ENCODE assay signal across 1 cellular context in the genomic region with DNA sequence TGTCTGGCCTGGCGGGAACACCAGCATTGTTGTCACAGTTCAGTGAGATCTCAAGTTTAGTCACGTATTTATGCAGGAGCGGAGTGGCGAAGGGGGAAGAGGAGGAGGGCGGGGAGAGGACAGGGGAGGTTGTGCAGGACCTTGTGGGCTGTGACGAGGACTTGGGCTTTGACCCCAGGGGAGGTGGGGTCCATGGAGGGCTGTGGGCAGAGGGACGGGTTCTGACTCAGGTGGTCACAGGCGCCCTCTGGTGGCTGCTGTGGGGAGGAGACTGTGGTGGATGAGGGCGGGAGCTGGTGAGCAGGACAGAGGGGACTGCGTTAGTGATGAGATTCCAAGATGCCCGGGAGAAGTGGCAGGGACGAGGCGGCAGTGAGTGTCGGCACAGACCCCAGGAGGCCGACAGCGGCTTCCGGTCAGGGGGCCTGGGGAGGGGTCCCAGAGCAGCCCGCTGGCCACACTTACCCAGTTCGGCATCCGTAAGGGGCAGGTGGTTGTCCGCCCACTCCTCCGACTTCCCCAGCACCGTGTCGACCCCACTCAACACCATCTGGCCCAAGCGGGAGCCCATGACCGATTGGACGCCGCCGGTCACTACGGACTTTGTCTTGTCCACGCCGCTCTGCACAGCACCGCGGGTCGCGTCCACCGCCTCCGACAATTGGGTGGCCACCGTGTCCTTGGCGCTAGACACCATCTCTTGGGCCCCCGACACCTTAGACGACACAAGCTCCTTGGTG.
TF ChIP-seq lines count a peak whose summit lies in the region.

No MANE protein-coding gene starts in this region.

TF ChIP-seq in K562, 482 proteins besides CTCF, POLR2A, EP300 and RAD21 (continued from another document):
- TF ChIP-seq, protein P1, sequence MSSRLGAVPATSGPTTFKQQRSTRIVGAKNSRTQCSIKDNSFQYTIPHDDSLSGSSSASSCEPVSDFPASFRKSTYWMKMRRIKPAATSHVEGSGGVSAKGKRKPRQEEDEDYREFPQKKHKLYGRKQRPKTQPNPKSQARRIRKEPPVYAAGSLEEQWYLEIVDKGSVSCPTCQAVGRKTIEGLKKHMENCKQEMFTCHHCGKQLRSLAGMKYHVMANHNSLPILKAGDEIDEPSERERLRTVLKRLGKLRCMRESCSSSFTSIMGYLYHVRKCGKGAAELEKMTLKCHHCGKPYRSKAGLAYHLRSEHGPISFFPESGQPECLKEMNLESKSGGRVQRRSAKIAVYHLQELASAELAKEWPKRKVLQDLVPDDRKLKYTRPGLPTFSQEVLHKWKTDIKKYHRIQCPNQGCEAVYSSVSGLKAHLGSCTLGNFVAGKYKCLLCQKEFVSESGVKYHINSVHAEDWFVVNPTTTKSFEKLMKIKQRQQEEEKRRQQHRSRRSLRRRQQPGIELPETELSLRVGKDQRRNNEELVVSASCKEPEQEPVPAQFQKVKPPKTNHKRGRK (tag; IDR thresholded peaks at IDR 0.05) = no peak
- no peak for TF ChIP-seq KAT7 (CRISPR knock-in tag; IDR thresholded peaks at IDR 0.05; ENCODE audit: borderline replicate concordance)
- TF ChIP-seq CHD1 (IDR thresholded peaks at IDR 0.05; ENCODE audit: low read length) = no peak
- TF ChIP-seq NFE2L1 (tag; IDR thresholded peaks at IDR 0.05; ENCODE audit: borderline replicate concordance, low read depth) = no peak
- no peak for TF ChIP-seq ZNF79 (CRISPR knock-in tag; IDR thresholded peaks at IDR 0.05; ENCODE audit: low read depth)
- TF ChIP-seq MAFF (IDR thresholded peaks at IDR 0.05; ENCODE audit: low read length) = no peak
- TF ChIP-seq SMAD3 (CRISPR knock-in tag; conservative IDR thresholded peaks at IDR 0.05) = no peak
- TF ChIP-seq XRCC4 (IDR thresholded peaks at IDR 0.05; ENCODE audit: extremely low read depth, insufficient read depth, insufficient read length) = no peak
- TF ChIP-seq TEAD2 (tag; IDR thresholded peaks at IDR 0.05) = no peak
- TF ChIP-seq ZBTB7A (IDR thresholded peaks at IDR 0.05; ENCODE audit: borderline replicate concordance, control insufficient read depth, low read depth, low read length) = peak; percentile 68; the same call in 1 of the 2 replicates
- no peak for TF ChIP-seq SFPQ (IDR thresholded peaks at IDR 0.05; ENCODE audit: low read depth, low read length)
- TF ChIP-seq PTTG1 (tag; IDR thresholded peaks at IDR 0.05; ENCODE audit: low read depth) = no peak
- TF ChIP-seq CBFA2T2 (conservative IDR thresholded peaks at IDR 0.05) = no peak
- TF ChIP-seq, protein P2, sequence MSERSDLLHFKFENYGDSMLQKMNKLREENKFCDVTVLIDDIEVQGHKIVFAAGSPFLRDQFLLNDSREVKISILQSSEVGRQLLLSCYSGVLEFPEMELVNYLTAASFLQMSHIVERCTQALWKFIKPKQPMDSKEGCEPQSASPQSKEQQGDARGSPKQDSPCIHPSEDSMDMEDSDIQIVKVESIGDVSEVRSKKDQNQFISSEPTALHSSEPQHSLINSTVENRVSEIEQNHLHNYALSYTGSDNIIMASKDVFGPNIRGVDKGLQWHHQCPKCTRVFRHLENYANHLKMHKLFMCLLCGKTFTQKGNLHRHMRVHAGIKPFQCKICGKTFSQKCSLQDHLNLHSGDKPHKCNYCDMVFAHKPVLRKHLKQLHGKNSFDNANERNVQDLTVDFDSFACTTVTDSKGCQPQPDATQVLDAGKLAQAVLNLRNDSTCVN (CRISPR knock-in tag; IDR thresholded peaks at IDR 0.05) = 0 out of 2 replicates have a peak, but pooled peaks have one; percentile 43
- TF ChIP-seq XRCC3 (IDR thresholded peaks at IDR 0.05) = no peak
- TF ChIP-seq ZNF699 (CRISPR knock-in tag; IDR thresholded peaks at IDR 0.05; ENCODE audit: insufficient replicate concordance) = no peak
- TF ChIP-seq RHOXF2B (CRISPR knock-in tag; conservative IDR thresholded peaks at IDR 0.05) = no peak
- TF ChIP-seq RBM15 (IDR thresholded peaks at IDR 0.05; ENCODE audit: insufficient read depth, low read length) = no peak
- no peak for TF ChIP-seq STAT6 (CRISPR knock-in tag; IDR thresholded peaks at IDR 0.05)
- no peak for TF ChIP-seq KAT8 (IDR thresholded peaks at IDR 0.05; ENCODE audit: low read depth)
- no peak for TF ChIP-seq ILF3 (IDR thresholded peaks at IDR 0.05; ENCODE audit: borderline replicate concordance)
- TF ChIP-seq ATF2 (CRISPR knock-in tag; IDR thresholded peaks at IDR 0.05) = no peak
- TF ChIP-seq CBFB (CRISPR knock-in tag; IDR thresholded peaks at IDR 0.05) = no peak
- TF ChIP-seq KHSRP (IDR thresholded peaks at IDR 0.05) = no peak
- TF ChIP-seq ZNF143 (CRISPR knock-in tag; IDR thresholded peaks at IDR 0.05) = no peak
- no peak for TF ChIP-seq ZNF384 (IDR thresholded peaks at IDR 0.05; ENCODE audit: low read depth, low read length)
- TF ChIP-seq ZNF764 (CRISPR knock-in tag; IDR thresholded peaks at IDR 0.05; ENCODE audit: low read depth) = no peak
- no peak for TF ChIP-seq RUNX1 (IDR thresholded peaks at IDR 0.05; ENCODE audit: low read depth)
- no peak for TF ChIP-seq NRF1 (conservative IDR thresholded peaks at IDR 0.05 in 1 of 2, IDR thresholded peaks at IDR 0.05 in 1 of 2)
- TF ChIP-seq FOXK1 (CRISPR knock-in tag; IDR thresholded peaks at IDR 0.05; ENCODE audit: borderline replicate concordance) = no peak
- no peak for TF ChIP-seq CHD4 (IDR thresholded peaks at IDR 0.05; ENCODE audit: insufficient read depth, insufficient replicate concordance, low read depth, low read length, poor library complexity, severe bottlenecking)
- no peak for TF ChIP-seq HINFP (tag; conservative IDR thresholded peaks at IDR 0.05; ENCODE audit: low read depth)
- TF ChIP-seq ARID3B (CRISPR knock-in tag; IDR thresholded peaks at IDR 0.05; ENCODE audit: borderline replicate concordance) = no peak
- TF ChIP-seq TAF9B (IDR thresholded peaks at IDR 0.05; ENCODE audit: partially characterized antibody) = no peak
